In the genomic region with DNA sequence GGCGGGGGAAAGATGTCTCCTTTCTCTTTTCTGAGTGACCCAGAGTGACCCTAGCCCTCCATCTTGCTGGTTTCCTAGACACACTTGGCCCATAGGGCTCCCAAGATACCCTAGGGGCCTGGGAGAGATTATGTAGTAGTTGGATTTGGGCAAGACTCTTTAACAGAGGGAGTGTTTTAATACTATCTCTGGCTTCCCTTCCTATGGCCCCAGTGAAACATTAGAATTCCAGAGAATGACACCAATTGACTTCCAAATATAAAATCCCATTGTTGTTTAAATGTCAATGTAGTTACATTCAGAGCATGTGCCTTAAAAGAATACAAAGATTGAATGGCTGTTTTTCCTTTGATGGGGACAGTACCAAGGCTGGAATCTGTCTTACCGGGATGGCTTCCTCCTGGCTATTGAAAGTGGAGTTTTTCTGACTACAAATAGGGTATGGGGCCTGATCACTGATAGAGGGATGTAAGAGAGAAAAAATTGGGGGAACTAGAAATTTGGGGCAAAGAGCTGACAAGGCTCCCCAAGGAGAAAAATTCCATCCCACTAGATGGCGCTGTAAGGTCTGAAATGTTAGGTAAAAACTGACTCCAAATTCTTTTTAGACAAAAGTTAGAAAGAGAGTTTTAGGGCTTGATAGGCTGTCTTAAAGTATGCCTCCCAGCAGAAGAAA, we compare ENCODE assay signal across 14 cellular contexts. TPM values are rescaled to one million over a fixed set of nuclear protein-coding genes. Genes with fewer than 3 reads are reported as not detected.
DNase-seq lines count a peak whose midpoint lies in the region; ATAC-seq, FAIRE-seq and TF ChIP-seq lines count a peak whose summit lies in the region.
"Had no signal": no experiment of that assay in that cellular context is flagged by ENCODE, and none has a peak within 500 bp of the region (broad histone marks: within the 10 kb centered on the region; RNA-seq: fewer than 3 reads in every experiment).

No MANE protein-coding gene starts in this region.

- POLR2A ChIA-PET in K562 (lab: Yijun Ruan, JAX), result no interaction called here

- no peaks in the 10 kb centered on the region for H3K27me3 ChIP-seq in Loucy (ENCODE audit: insufficient read depth, low read length, poor library complexity, severe bottlenecking)
- no peaks in the 10 kb centered on the region for H3K27me3 ChIP-seq in K562 (ENCODE audit: control insufficient read depth in 2 of 2, insufficient read depth in 2 of 2, low read length in 2 of 2)
- no peaks in the 10 kb centered on the region for H3K27me3 ChIP-seq in tibial nerve
- H3K27me3 ChIP-seq in brain microvascular endothelial cell (replicated peaks), result no peaks in the 10 kb centered on the region

- H3K9me3 ChIP-seq in Loucy (ENCODE audit: insufficient read depth, low read depth, low read length), result no peaks in the 10 kb centered on the region
- peaks cover 3% of the 10 kb centered on the region; the same call in 1 of the 2 replicates for H3K9me3 ChIP-seq in K562 (replicated peaks; ENCODE audit: control insufficient read depth, insufficient read depth, low read depth, low read length)
- no peaks in the 10 kb centered on the region for H3K9me3 ChIP-seq in tibial nerve

- no peak overlapping the region for H3K27ac ChIP-seq in K562 (ENCODE audit: extremely low read depth, low read depth, low read length)
- H3K27ac ChIP-seq in tibial nerve, result peak overlapping the region in 2 of 4 donors; percentile 74
- no peak overlapping the region for H3K27ac ChIP-seq in brain microvascular endothelial cell

- H2AFZ ChIP-seq in Loucy (ENCODE audit: low read length) (no peak overlapping the region), K562 (ENCODE audit: low read depth, low read length) (no peak overlapping the region)

- intact Hi-C loops in activated naive CD4-positive, alpha-beta T cell treated with anti-CD3 and anti-CD28 coated beads for 36 hours (cut with micrococcal nuclease), result loop anchor here (2.0 kb wide), 1 partner anchor 150 kb away; no protein-coding TSS in a partner anchor
- intact Hi-C loops in K562 (cut with micrococcal nuclease), result loop anchor here (2.0 kb wide), 1 partner anchor 148 kb away; no protein-coding TSS in a partner anchor

- no peaks in the 10 kb centered on the region for H3K27me3 Mint-ChIP-seq in activated naive CD4-positive, alpha-beta T cell treated with anti-CD3 and anti-CD28 coated beads for 36 hours (ENCODE audit: low read depth)

- peaks cover 7% of the 10 kb centered on the region for H3K9me3 Mint-ChIP-seq in activated naive CD4-positive, alpha-beta T cell treated with anti-CD3 and anti-CD28 coated beads for 36 hours

- BruUV-seq in K562 (replicated peaks; lab: Mats Ljungman, UMichigan), result no TSS peak

- H3K79me2 ChIP-seq in Loucy (ENCODE audit: insufficient read depth, low read length) (no peaks in the 10 kb centered on the region), K562 (ENCODE audit: control insufficient read depth, insufficient read depth, low read length) (no peaks in the 10 kb centered on the region)

- 8% methylated on average over 2 of the region's 3 CpGs for WGBS in K562 (ENCODE audit: insufficient coverage, low coverage, missing lambda C conversion rate)
- WGBS in tibial nerve, 2 donors, result 54 to 55% methylated on average over 3 of the region's 3 CpGs

- peak; percentile 52 for TF ChIP-seq CTCF in Loucy (conservative IDR thresholded peaks at IDR 0.05; ENCODE audit: low read length)
- peak; percentile 10 to 33 (median 30); a peak in 2 of 6 replicates for TF ChIP-seq CTCF in K562 (IDR thresholded peaks at IDR 0.05 in 2 of 3, conservative IDR thresholded peaks at IDR 0.05 in 1 of 3; ENCODE audit: insufficient read depth in 2 of 3, low read depth in 1 of 3, low read length in 3 of 3)
- peak in 3 of 5 experiments; percentile 15 to 31 (median 25) for TF ChIP-seq CTCF in tibial nerve (IDR thresholded peaks at IDR 0.05)
- no peak for TF ChIP-seq CTCF in brain microvascular endothelial cell (IDR thresholded peaks at IDR 0.05; ENCODE audit: low read depth, low read length, missing control alignments)

- H3K4me3 Mint-ChIP-seq in activated naive CD4-positive, alpha-beta T cell treated with anti-CD3 and anti-CD28 coated beads for 36 hours, result no peak overlapping the region

- TF ChIP-seq POLR2A in K562 (conservative IDR thresholded peaks at IDR 0.05) (no peak), tibial nerve (IDR thresholded peaks at IDR 0.05) (no peak)

- no peak for FAIRE-seq in K562 (lab: Jason Lieb, UNC)

- H3K4me2 ChIP-seq in Loucy (ENCODE audit: low read depth, low read length, poor library complexity, severe bottlenecking) (no peak overlapping the region), K562 (ENCODE audit: insufficient read depth, low read length) (no peak overlapping the region)

- DNase-seq in activated naive CD4-positive, alpha-beta T cell treated with anti-CD3 and anti-CD28 coated beads for 36 hours, result peak; percentile 14
- no peak for DNase-seq in activated naive CD4-positive, alpha-beta T cell treated with Interleukin-2 at 50 U/mL for 16 hours
- DNase-seq in K562 (ENCODE audit: extremely low read depth in 1 of 4, low spot score in 3 of 4), result peak; percentile 14 to 47 (median 17)
- peak in 1 of 2 donors; percentile 5 for DNase-seq in tibial nerve (ENCODE audit: low spot score in 2 of 2)
- DNase-seq in DMS153 treated with DMSO at 0.1 percent for 48 hours (lab: John Stamatoyannopoulos, UW; ENCODE audit: unreplicated experiment), result no peak
- DNase-seq in brain microvascular endothelial cell, result no peak
- DNase-seq in NCI-H187 (lab: John Stamatoyannopoulos, UW), result no peak
- DNase-seq: activated CD4-positive, CD25-positive, alpha-beta regulatory T cell treated with anti-CD3 and anti-CD28 coated beads, Interleukin-2, amount 50 U/mL, for 72 hours; MV-4-11; stimulated activated CD4-positive, alpha-beta T cell treated with anti-CD3 and anti-CD28 coated beads, Interleukin-4, amount 100 ng/mL, for 1 hour; stimulated activated naive CD4-positive, alpha-beta T cell had no signal

- no peaks in the 10 kb centered on the region for H3K36me3 Mint-ChIP-seq in activated naive CD4-positive, alpha-beta T cell treated with anti-CD3 and anti-CD28 coated beads for 36 hours (ENCODE audit: low read depth)

- H3K9ac ChIP-seq in Loucy (ENCODE audit: low read depth, low read length, poor library complexity, severe bottlenecking) (no peak overlapping the region), K562 (ENCODE audit: insufficient read depth in 1 of 2, low read depth in 2 of 2, low read length in 2 of 2) (no peak overlapping the region)

- H3K36me3 ChIP-seq in Loucy (ENCODE audit: insufficient read depth, low read length), result no peaks in the 10 kb centered on the region
- no peaks in the 10 kb centered on the region for H3K36me3 ChIP-seq in K562 (ENCODE audit: control insufficient read depth, insufficient read depth, low read length)
- H3K36me3 ChIP-seq in tibial nerve, result no peaks in the 10 kb centered on the region
- no peaks in the 10 kb centered on the region for H3K36me3 ChIP-seq in brain microvascular endothelial cell (replicated peaks)

- H3K9me1 ChIP-seq in K562 (ENCODE audit: control insufficient read depth, insufficient read depth, low read length), result no peaks in the 10 kb centered on the region

- H3K4me1 ChIP-seq in Loucy (ENCODE audit: insufficient read depth, low read length, poor library complexity, severe bottlenecking) (no peaks in the 10 kb centered on the region), K562 (replicated peaks in 1 of 2; ENCODE audit: control insufficient read depth in 2 of 2, insufficient read depth in 2 of 2, low read length in 2 of 2) (no peaks in the 10 kb centered on the region), tibial nerve (peaks cover 0 to 13% (median 0%) of the 10 kb centered on the region in 4 donors)

- no peaks in the 10 kb centered on the region for H3K9me2 ChIP-seq in Loucy (replicated peaks; ENCODE audit: low read depth, low read length)

- H3K4me1 Mint-ChIP-seq in activated naive CD4-positive, alpha-beta T cell treated with anti-CD3 and anti-CD28 coated beads for 36 hours (ENCODE audit: low read depth), result no peaks in the 10 kb centered on the region

- ATAC-seq in K562, result no peak

- no peak for TF ChIP-seq EP300 in K562 (IDR thresholded peaks at IDR 0.05; ENCODE audit: low read length)
- TF ChIP-seq EP300 in tibial nerve (IDR thresholded peaks at IDR 0.05), result no peak

- CTCF ChIA-PET in activated naive CD4-positive, alpha-beta T cell treated with anti-CD3 and anti-CD28 coated beads for 36 hours (lab: Charles Lee), result no interaction called here
- CTCF ChIA-PET in K562 (lab: Yijun Ruan, JAX; ENCODE audit: low intra/inter-chr PET ratio), result no interaction called here

- no peak overlapping the region for H3K27ac Mint-ChIP-seq in activated naive CD4-positive, alpha-beta T cell treated with anti-CD3 and anti-CD28 coated beads for 36 hours

- H4K20me1 ChIP-seq in Loucy (ENCODE audit: insufficient read depth, low read length, poor library complexity, severe bottlenecking) (no peaks in the 10 kb centered on the region), K562 (replicated peaks; ENCODE audit: control insufficient read depth, insufficient read depth, low read length) (no peaks in the 10 kb centered on the region)

- in situ Hi-C loops in K562 (cut with MboI) (no loop called here), brain microvascular endothelial cell (cut with HindIII; ENCODE audit: low pct_ligation_motif_present, low sequenced_read_pairs) (no loop called here)

- TF ChIP-seq RAD21 in K562 (CRISPR knock-in tag; conservative IDR thresholded peaks at IDR 0.05 in 1 of 2, IDR thresholded peaks at IDR 0.05 in 1 of 2), result peak in 1 of 2 experiments; percentile 46; a peak in 2 of 4 replicates

- H3F3A ChIP-seq in Loucy (ENCODE audit: low read depth), result no peaks in the 10 kb centered on the region

- H3K4me3 ChIP-seq in Loucy (ENCODE audit: low read length, poor library complexity, severe bottlenecking) (no peak overlapping the region), K562 (no peak overlapping the region), tibial nerve (no peak overlapping the region), brain microvascular endothelial cell (ENCODE audit: low read depth, low read length) (no peak overlapping the region)

RNA-seq across cellular contexts. Expression of gene TENT5D, which starts 10.7 kb away (rescaled TPM):
- not detected for total RNA-seq in activated naive CD4-positive, alpha-beta T cell treated with anti-CD3 and anti-CD28 coated beads for 36 hours
- 0.26 TPM in 1 of 2 replicates, not detected in the other for total RNA-seq in K562 (2011; cell fraction: chromatin; rRNA removed; ENCODE audit: low replicate concordance)
- not detected in 2 replicates for total RNA-seq in K562 (2011; cell fraction: nucleolus; rRNA removed)
- not detected in 2 replicates for total RNA-seq in K562 (2011; cell fraction: nucleoplasm; rRNA removed)
- total RNA-seq in K562 (2014; rRNA removed), result 0.12 and 0.41 TPM in 2 replicates
- total RNA-seq in K562 (2014; rRNA removed; fragmentation: Illumina TruSeq; extraction: Trizol), result 0.13 and 0.25 TPM in 2 replicates
- 0.11 and 0.25 TPM in 2 replicates for total RNA-seq in K562 (2015; rRNA removed; fragmentation: Illumina TruSeq; extraction: Trizol)
- total RNA-seq in K562 (2021), result 0.11 TPM in 2 replicates
- polyA plus RNA-seq in K562 (2011; rRNA removed), result 0.07 and 0.08 TPM in 2 replicates
- 0.06 TPM in 1 of 2 replicates, not detected in the other for polyA plus RNA-seq in K562 (2011; cell fraction: cytosol; rRNA removed)
- polyA plus RNA-seq in K562 (2011; cell fraction: nucleus; rRNA removed), result 0.06 TPM in 1 of 2 replicates, not detected in the other
- 0.03 and 0.08 TPM in 2 replicates for polyA plus RNA-seq in K562 (2012)
- polyA plus RNA-seq in K562 (2014; fragmentation: Illumina TruSeq; extraction: Trizol), result 0.10 and 0.14 TPM in 2 replicates
- polyA plus RNA-seq in K562 (2014; fragmentation: Nextera tagmentation; extraction: Ambion mirVana), result under 1 TPM; 0.14 to 0.17 TPM
- polyA plus RNA-seq in K562 (2014; rRNA removed), result 0.03 TPM in 1 of 2 replicates, not detected in the other
- 0.21 and 0.53 TPM in 2 replicates for polyA minus RNA-seq in K562 (2011; rRNA and poly(A)+ RNA removed)
- polyA minus RNA-seq in K562 (2011; cell fraction: cytosol; rRNA and poly(A)+ RNA removed), result not detected in 2 replicates
- 0.11 TPM in 1 of 2 replicates, not detected in the other for polyA minus RNA-seq in K562 (2011; cell fraction: nucleus; rRNA and poly(A)+ RNA removed)
- not detected for total RNA-seq in tibial nerve
- total RNA-seq: NCI-H460, pulmonary artery endothelial cell had no signal

Comparison
In these comparisons a context has a peak if more than half of its experiments do, and no peak if none do; other contexts are left out.
1. DNase-seq: peak in activated naive CD4-positive, alpha-beta T cell treated with anti-CD3 and anti-CD28 coated beads for 36 hours (single experiment) and K562 (4 of 4); none in activated naive CD4-positive, alpha-beta T cell treated with Interleukin-2 at 50 U/mL for 16 hours (single experiment), DMS153 treated with DMSO at 0.1 percent for 48 hours (single experiment), brain microvascular endothelial cell (single experiment) and NCI-H187 (0 of 2).